ENCODE assay signal across 8 cellular contexts in genomic region chr17:30719131-30719973, GRCh38.
DNase-seq lines count a peak whose midpoint lies in the region; ATAC-seq, FAIRE-seq and TF ChIP-seq lines count a peak whose summit lies in the region.
"Not testable (repeated sequence)": the region's sequence is repeated elsewhere in the genome, so short reads cannot be mapped to it uniquely, and the experiment has no call there.

No MANE protein-coding gene starts in this region.

- not testable (repeated sequence) for H3K9me3 ChIP-seq in effector memory CD4-positive, alpha-beta T cell (ENCODE audit: control insufficient read depth, low read length)

- not testable (repeated sequence) for H3K27ac ChIP-seq in effector memory CD4-positive, alpha-beta T cell (ENCODE audit: insufficient read depth, low read length, poor library complexity, severe bottlenecking)

- not testable (repeated sequence) for H3K36me3 ChIP-seq in effector memory CD4-positive, alpha-beta T cell (ENCODE audit: control insufficient read depth, insufficient read depth, low read length)

- TF ChIP-seq CTCF in GM12874 (IDR thresholded peaks at IDR 0.05; ENCODE audit: insufficient read depth, low read depth, low read length), result peak; percentile 72

- not testable (repeated sequence) for H3K4me1 ChIP-seq in effector memory CD4-positive, alpha-beta T cell (ENCODE audit: control insufficient read depth, insufficient read depth, low read length, poor library complexity, severe bottlenecking)

- not testable (repeated sequence) for H3K4me3 ChIP-seq in effector memory CD4-positive, alpha-beta T cell (ENCODE audit: insufficient read depth, low read depth, low read length, poor library complexity, severe bottlenecking)

- peak; percentile 73 for ATAC-seq in left lobe of liver

- FAIRE-seq in urothelium cell line (lab: Jason Lieb, UNC), result peak; percentile 58

- H3K27me3 ChIP-seq in effector memory CD4-positive, alpha-beta T cell (replicated peaks; ENCODE audit: control insufficient read depth, insufficient read depth, low read length, poor library complexity, severe bottlenecking), result not testable (repeated sequence)

- DNase-seq in NCI-H1694 (lab: John Stamatoyannopoulos, UW), result peak; percentile 32
- DNase-seq in T-helper 1 cell, result peak; percentile 50 to 76 (median 68)
- peak; percentile 86 to 88 for DNase-seq in activated T-cell treated with anti-CD3 and anti-CD28 coated beads, Interleukin-2, amount 50 U/mL, for 48 hours
- peak; percentile 48 to 67 (median 57) for DNase-seq in effector memory CD4-positive, alpha-beta T cell
- DNase-seq in left lobe of liver (ENCODE audit: low spot score), result peak; percentile 52
- peak; percentile 58 to 77 (median 72) for DNase-seq in stimulated activated CD4-positive, alpha-beta T cell treated with anti-CD3 and anti-CD28 coated beads, Interleukin-12 subunit alpha, Interleukin-12 subunit beta, amount 100 ng/mL, for 48 hours (ENCODE audit: low read depth in 2 of 3, low spot score in 1 of 3)
- peak; percentile 44 for DNase-seq in urothelium cell line (ENCODE audit: low spot score)

Comparison
In these comparisons a context has a peak if more than half of its experiments do, and no peak if none do; other contexts are left out.
1. DNase-seq: peak in every context shown above with its lines; median percentile 87 in activated T-cell treated with anti-CD3 and anti-CD28 coated beads, Interleukin-2, amount 50 U/mL, for 48 hours; 72 in stimulated activated CD4-positive, alpha-beta T cell treated with anti-CD3 and anti-CD28 coated beads, Interleukin-12 subunit alpha, Interleukin-12 subunit beta, amount 100 ng/mL, for 48 hours; 68 in T-helper 1 cell; 57 in effector memory CD4-positive, alpha-beta T cell; 52 in left lobe of liver; 44 in urothelium cell line; 32 in NCI-H1694.